In genomic region chr1:8736927-8737326, GRCh38 we compare ENCODE assay signal across 1 cellular context.
TF ChIP-seq lines count a peak whose summit lies in the region.

No MANE protein-coding gene starts in this region.

TF ChIP-seq in HepG2, 621 proteins besides CTCF, POLR2A, EP300 and RAD21 (continued from another document and continues in another):
- no peak for TF ChIP-seq AKAP8 (CRISPR knock-in tag; IDR thresholded peaks at IDR 0.05)
- peak; percentile 90 for TF ChIP-seq ZBTB34 (CRISPR knock-in tag; IDR thresholded peaks at IDR 0.05)
- TF ChIP-seq KAT8 (CRISPR knock-in tag; IDR thresholded peaks at IDR 0.05): 0 out of 2 replicates have a peak, but pooled peaks have one; percentile 30
- TF ChIP-seq CCAR2 (optimal IDR thresholded peaks at IDR 0.05; ENCODE audit: low read depth, low read length): no peak
- TF ChIP-seq NONO (IDR thresholded peaks at IDR 0.05): no peak
- no peak for TF ChIP-seq NONO (CRISPR knock-in tag; conservative IDR thresholded peaks at IDR 0.05)
- no peak for TF ChIP-seq ZNF879 (CRISPR knock-in tag; IDR thresholded peaks at IDR 0.05)
- peak; percentile 88 for TF ChIP-seq ELF3 (CRISPR knock-in tag; IDR thresholded peaks at IDR 0.05)
- no peak for TF ChIP-seq ZNF878 (CRISPR knock-in tag; IDR thresholded peaks at IDR 0.05)
- TF ChIP-seq HNF4A (CRISPR knock-in tag; IDR thresholded peaks at IDR 0.05): peak; percentile 80
- TF ChIP-seq SALL1 (CRISPR knock-in tag; IDR thresholded peaks at IDR 0.05): peak; percentile 12; the same call in 1 of the 2 replicates
- no peak for TF ChIP-seq HCFC1 (IDR thresholded peaks at IDR 0.05; ENCODE audit: low read depth, low read length)
- TF ChIP-seq ZNF512 (CRISPR knock-in tag; IDR thresholded peaks at IDR 0.05): no peak
- TF ChIP-seq MLXIP (CRISPR knock-in tag; IDR thresholded peaks at IDR 0.05; ENCODE audit: borderline replicate concordance): peak; percentile 39; the same call in 1 of the 2 replicates
- TF ChIP-seq ZNF343 (CRISPR knock-in tag; IDR thresholded peaks at IDR 0.05): no peak
- TF ChIP-seq ZNF350 (CRISPR knock-in tag; IDR thresholded peaks at IDR 0.05; ENCODE audit: borderline replicate concordance, low read depth): no peak
- no peak for TF ChIP-seq TBX3 (IDR thresholded peaks at IDR 0.05; ENCODE audit: borderline replicate concordance)
- TF ChIP-seq RFXAP (CRISPR knock-in tag; IDR thresholded peaks at IDR 0.05; ENCODE audit: borderline replicate concordance): no peak
- TF ChIP-seq ZNF331 (CRISPR knock-in tag; IDR thresholded peaks at IDR 0.05): 0 out of 2 replicates have a peak, but pooled peaks have one; percentile 25
- TF ChIP-seq, protein P1, sequence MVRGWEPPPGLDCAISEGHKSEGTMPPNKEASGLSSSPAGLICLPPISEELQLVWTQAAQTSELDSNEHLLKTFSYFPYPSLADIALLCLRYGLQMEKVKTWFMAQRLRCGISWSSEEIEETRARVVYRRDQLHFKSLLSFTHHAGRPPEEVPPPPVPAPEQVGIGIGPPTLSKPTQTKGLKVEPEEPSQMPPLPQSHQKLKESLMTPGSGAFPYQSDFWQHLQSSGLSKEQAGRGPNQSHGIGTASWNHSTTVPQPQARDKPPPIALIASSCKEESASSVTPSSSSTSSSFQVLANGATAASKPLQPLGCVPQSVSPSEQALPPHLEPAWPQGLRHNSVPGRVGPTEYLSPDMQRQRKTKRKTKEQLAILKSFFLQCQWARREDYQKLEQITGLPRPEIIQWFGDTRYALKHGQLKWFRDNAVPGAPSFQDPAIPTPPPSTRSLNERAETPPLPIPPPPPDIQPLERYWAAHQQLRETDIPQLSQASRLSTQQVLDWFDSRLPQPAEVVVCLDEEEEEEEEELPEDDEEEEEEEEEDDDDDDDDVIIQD (CRISPR knock-in tag; IDR thresholded peaks at IDR 0.05; ENCODE audit: low read depth): peak; percentile 31; the same call in 1 of the 2 replicates
- TF ChIP-seq DR1 (CRISPR knock-in tag; IDR thresholded peaks at IDR 0.05): no peak
- no peak for TF ChIP-seq HES4 (CRISPR knock-in tag; IDR thresholded peaks at IDR 0.05; ENCODE audit: borderline replicate concordance)
- no peak for TF ChIP-seq CBX2 (IDR thresholded peaks at IDR 0.05; ENCODE audit: low read depth, low read length)
- no peak for TF ChIP-seq CBX2 (CRISPR knock-in tag; IDR thresholded peaks at IDR 0.05; ENCODE audit: low read depth)
- TF ChIP-seq ATRX (CRISPR knock-in tag; IDR thresholded peaks at IDR 0.05; ENCODE audit: borderline replicate concordance): no peak
- TF ChIP-seq ZNF12 (CRISPR knock-in tag; IDR thresholded peaks at IDR 0.05): 0 out of 2 replicates have a peak, but pooled peaks have one; percentile 10
- no peak for TF ChIP-seq ZNF615 (CRISPR knock-in tag; IDR thresholded peaks at IDR 0.05; ENCODE audit: borderline replicate concordance)
- TF ChIP-seq, protein P2, sequence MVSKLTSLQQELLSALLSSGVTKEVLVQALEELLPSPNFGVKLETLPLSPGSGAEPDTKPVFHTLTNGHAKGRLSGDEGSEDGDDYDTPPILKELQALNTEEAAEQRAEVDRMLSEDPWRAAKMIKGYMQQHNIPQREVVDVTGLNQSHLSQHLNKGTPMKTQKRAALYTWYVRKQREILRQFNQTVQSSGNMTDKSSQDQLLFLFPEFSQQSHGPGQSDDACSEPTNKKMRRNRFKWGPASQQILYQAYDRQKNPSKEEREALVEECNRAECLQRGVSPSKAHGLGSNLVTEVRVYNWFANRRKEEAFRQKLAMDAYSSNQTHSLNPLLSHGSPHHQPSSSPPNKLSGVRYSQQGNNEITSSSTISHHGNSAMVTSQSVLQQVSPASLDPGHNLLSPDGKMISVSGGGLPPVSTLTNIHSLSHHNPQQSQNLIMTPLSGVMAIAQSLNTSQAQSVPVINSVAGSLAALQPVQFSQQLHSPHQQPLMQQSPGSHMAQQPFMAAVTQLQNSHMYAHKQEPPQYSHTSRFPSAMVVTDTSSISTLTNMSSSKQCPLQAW (CRISPR knock-in tag; IDR thresholded peaks at IDR 0.05): no peak
- TF ChIP-seq, protein P3, sequence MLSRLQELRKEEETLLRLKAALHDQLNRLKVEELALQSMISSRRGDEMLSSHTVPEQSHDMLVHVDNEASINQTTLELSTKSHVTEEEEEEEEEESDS (CRISPR knock-in tag; IDR thresholded peaks at IDR 0.05; ENCODE audit: borderline replicate concordance): no peak
- no peak for TF ChIP-seq BRCA1 (CRISPR knock-in tag; IDR thresholded peaks at IDR 0.05)
- TF ChIP-seq ZBTB1 (CRISPR knock-in tag; IDR thresholded peaks at IDR 0.05; ENCODE audit: borderline replicate concordance): no peak
- no peak for TF ChIP-seq ZNF597 (CRISPR knock-in tag; IDR thresholded peaks at IDR 0.05)
- TF ChIP-seq SOX13 (IDR thresholded peaks at IDR 0.05): no peak
- TF ChIP-seq SOX13 (CRISPR knock-in tag; conservative IDR thresholded peaks at IDR 0.05 in 1 of 2, IDR thresholded peaks at IDR 0.05 in 1 of 2): peak in 1 of 2 experiments; percentile 61; a peak in 2 of 4 replicates
- TF ChIP-seq ZNF510 (CRISPR knock-in tag; IDR thresholded peaks at IDR 0.05; ENCODE audit: low read depth): no peak
- no peak for TF ChIP-seq MZF1 (CRISPR knock-in tag; IDR thresholded peaks at IDR 0.05; ENCODE audit: borderline replicate concordance)
- no peak for TF ChIP-seq RFX5 (IDR thresholded peaks at IDR 0.05; ENCODE audit: low read depth, low read length)
- TF ChIP-seq ZNF207 (IDR thresholded peaks at IDR 0.05; ENCODE audit: borderline replicate concordance): no peak
- TF ChIP-seq ZNF3 (CRISPR knock-in tag; IDR thresholded peaks at IDR 0.05): no peak
- TF ChIP-seq, protein P4, sequence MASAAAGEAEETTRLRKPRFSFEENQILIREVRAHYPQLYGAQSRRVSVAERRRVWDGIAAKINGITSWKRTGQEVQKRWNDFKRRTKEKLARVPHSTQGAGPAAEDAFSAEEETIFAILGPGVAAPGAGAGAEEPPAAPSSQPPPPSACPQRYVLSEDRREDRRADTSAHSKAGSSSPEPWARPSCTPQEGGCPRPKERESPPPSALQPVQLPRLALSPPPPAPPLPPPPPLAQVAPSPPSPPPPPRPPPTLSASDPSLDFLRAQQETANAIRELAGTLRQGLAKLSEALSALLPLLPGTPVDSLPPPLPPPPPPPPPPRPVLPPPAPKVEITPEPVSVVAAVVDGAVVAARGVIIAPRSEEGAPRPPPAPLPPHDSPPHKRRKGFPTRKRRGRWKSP (CRISPR knock-in tag; IDR thresholded peaks at IDR 0.05): no peak
- no peak for TF ChIP-seq XRCC5 (optimal IDR thresholded peaks at IDR 0.05; ENCODE audit: low read length)
- TF ChIP-seq RELA (CRISPR knock-in tag; IDR thresholded peaks at IDR 0.05): no peak
- no peak for TF ChIP-seq NFAT5 (CRISPR knock-in tag; IDR thresholded peaks at IDR 0.05)
- TF ChIP-seq MYC (CRISPR knock-in tag; IDR thresholded peaks at IDR 0.05; ENCODE audit: borderline replicate concordance): no peak
- no peak for TF ChIP-seq ZFY (CRISPR knock-in tag; IDR thresholded peaks at IDR 0.05)
- no peak for TF ChIP-seq NFE2L2 (IDR thresholded peaks at IDR 0.05; ENCODE audit: low read length)
- no peak for TF ChIP-seq PRMT3 (CRISPR knock-in tag; IDR thresholded peaks at IDR 0.05; ENCODE audit: borderline replicate concordance, low read depth)
- TF ChIP-seq ZNF670 (CRISPR knock-in tag; IDR thresholded peaks at IDR 0.05; ENCODE audit: borderline replicate concordance): no peak
- TF ChIP-seq, protein P5, sequence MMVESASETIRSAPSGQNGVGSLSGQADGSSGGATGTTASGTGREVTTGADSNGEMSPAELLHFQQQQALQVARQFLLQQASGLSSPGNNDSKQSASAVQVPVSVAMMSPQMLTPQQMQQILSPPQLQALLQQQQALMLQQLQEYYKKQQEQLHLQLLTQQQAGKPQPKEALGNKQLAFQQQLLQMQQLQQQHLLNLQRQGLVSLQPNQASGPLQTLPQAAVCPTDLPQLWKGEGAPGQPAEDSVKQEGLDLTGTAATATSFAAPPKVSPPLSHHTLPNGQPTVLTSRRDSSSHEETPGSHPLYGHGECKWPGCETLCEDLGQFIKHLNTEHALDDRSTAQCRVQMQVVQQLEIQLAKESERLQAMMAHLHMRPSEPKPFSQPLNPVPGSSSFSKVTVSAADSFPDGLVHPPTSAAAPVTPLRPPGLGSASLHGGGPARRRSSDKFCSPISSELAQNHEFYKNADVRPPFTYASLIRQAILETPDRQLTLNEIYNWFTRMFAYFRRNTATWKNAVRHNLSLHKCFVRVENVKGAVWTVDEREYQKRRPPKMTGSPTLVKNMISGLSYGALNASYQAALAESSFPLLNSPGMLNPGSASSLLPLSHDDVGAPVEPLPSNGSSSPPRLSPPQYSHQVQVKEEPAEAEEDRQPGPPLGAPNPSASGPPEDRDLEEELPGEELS (CRISPR knock-in tag; IDR thresholded peaks at IDR 0.05): peak; percentile 61
- TF ChIP-seq ZNF446 (CRISPR knock-in tag; IDR thresholded peaks at IDR 0.05): no peak
- TF ChIP-seq CENPT (CRISPR knock-in tag; IDR thresholded peaks at IDR 0.05; ENCODE audit: low read depth): no peak
